ENCODE assay signal across 1 cellular context in the genomic region with DNA sequence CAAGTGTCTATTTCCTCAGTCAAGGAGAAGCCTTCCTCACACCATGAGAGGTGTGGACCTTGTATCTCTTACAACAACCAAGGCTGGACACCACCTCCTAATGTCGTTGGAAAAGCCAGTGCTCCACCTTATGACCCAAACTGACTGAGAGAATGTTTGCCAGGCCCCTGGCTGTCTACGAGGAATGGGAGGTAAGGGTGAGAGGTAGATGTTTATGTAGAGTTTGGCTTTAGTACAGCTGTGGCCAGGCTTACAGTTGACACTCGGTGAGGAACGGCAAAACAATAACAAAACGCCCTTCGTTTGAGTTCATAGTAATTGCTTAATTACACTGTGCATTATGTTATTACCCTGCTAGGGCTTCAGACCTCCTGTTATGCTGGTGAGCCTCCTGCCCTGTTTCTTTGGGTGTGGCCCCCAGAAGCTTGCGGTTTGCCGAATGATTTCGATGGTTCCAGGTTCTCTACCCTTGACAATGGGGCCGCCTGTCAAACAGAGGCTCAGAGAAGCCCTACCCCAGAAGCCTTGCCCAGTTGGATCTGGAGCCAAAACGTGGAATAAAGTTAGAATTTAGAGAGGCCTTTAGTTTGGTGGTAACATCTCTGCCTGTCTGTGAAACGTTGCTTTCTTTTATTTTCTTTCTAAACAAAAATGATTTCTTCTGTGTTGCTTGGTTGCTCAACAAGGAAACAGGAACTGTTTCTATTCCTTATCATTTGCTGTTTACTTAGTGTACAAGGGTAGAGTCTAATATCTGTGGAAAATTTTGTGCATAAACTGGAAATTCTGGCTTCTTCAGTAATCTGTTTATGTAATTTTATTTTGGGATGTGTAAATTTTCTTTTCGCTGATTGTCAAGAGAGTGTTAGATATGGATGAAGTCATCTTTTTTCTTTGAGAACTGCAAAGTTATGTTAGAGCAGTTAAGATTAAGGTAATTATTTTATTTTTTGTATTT.
TF ChIP-seq lines count a peak whose summit lies in the region.

No MANE protein-coding gene starts in this region.

TF ChIP-seq in HepG2, 621 proteins besides CTCF, POLR2A, EP300 and RAD21 (continued from another document and continues in another):
- TF ChIP-seq, protein P1, sequence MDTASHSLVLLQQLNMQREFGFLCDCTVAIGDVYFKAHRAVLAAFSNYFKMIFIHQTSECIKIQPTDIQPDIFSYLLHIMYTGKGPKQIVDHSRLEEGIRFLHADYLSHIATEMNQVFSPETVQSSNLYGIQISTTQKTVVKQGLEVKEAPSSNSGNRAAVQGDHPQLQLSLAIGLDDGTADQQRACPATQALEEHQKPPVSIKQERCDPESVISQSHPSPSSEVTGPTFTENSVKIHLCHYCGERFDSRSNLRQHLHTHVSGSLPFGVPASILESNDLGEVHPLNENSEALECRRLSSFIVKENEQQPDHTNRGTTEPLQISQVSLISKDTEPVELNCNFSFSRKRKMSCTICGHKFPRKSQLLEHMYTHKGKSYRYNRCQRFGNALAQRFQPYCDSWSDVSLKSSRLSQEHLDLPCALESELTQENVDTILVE (CRISPR knock-in tag; IDR thresholded peaks at IDR 0.05) = 0 out of 2 replicates have a peak, but pooled peaks have one; percentile 23
- TF ChIP-seq, protein P2, sequence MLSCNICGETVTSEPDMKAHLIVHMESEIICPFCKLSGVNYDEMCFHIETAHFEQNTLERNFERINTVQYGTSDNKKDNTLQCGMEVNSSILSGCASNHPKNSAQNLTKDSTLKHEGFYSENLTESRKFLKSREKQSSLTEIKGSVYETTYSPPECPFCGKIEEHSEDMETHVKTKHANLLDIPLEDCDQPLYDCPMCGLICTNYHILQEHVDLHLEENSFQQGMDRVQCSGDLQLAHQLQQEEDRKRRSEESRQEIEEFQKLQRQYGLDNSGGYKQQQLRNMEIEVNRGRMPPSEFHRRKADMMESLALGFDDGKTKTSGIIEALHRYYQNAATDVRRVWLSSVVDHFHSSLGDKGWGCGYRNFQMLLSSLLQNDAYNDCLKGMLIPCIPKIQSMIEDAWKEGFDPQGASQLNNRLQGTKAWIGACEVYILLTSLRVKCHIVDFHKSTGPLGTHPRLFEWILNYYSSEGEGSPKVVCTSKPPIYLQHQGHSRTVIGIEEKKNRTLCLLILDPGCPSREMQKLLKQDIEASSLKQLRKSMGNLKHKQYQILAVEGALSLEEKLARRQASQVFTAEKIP (CRISPR knock-in tag; IDR thresholded peaks at IDR 0.05; ENCODE audit: borderline replicate concordance) = no peak
- TF ChIP-seq, protein P3, sequence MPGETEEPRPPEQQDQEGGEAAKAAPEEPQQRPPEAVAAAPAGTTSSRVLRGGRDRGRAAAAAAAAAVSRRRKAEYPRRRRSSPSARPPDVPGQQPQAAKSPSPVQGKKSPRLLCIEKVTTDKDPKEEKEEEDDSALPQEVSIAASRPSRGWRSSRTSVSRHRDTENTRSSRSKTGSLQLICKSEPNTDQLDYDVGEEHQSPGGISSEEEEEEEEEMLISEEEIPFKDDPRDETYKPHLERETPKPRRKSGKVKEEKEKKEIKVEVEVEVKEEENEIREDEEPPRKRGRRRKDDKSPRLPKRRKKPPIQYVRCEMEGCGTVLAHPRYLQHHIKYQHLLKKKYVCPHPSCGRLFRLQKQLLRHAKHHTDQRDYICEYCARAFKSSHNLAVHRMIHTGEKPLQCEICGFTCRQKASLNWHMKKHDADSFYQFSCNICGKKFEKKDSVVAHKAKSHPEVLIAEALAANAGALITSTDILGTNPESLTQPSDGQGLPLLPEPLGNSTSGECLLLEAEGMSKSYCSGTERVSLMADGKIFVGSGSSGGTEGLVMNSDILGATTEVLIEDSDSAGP (CRISPR knock-in tag; IDR thresholded peaks at IDR 0.05; ENCODE audit: borderline replicate concordance) = peak; percentile 26; the same call in 1 of the 2 replicates
- TF ChIP-seq SAP130 (CRISPR knock-in tag; IDR thresholded peaks at IDR 0.05; ENCODE audit: low read depth) (peak; percentile 27; the same call in 1 of the 2 replicates), SOX13 (IDR thresholded peaks at IDR 0.05) (no peak), SOX13 (CRISPR knock-in tag; conservative IDR thresholded peaks at IDR 0.05 in 1 of 2, IDR thresholded peaks at IDR 0.05 in 1 of 2) (peak in 1 of 2 experiments; percentile 45; a peak in 1 of 4 replicates), ZNF713 (CRISPR knock-in tag; IDR thresholded peaks at IDR 0.05) (no peak), ZNF747 (CRISPR knock-in tag; IDR thresholded peaks at IDR 0.05; ENCODE audit: borderline replicate concordance) (no peak), ZNF792 (CRISPR knock-in tag; IDR thresholded peaks at IDR 0.05) (peak; percentile 64; the same call in 1 of the 2 replicates), EED (CRISPR knock-in tag; IDR thresholded peaks at IDR 0.05) (no peak), SIX1 (CRISPR knock-in tag; IDR thresholded peaks at IDR 0.05; ENCODE audit: borderline replicate concordance) (0 out of 2 replicates have a peak, but pooled peaks have one; percentile 15), ZNF329 (CRISPR knock-in tag; IDR thresholded peaks at IDR 0.05; ENCODE audit: low read depth) (no peak), ZNF577 (CRISPR knock-in tag; IDR thresholded peaks at IDR 0.05; ENCODE audit: borderline replicate concordance, low read depth) (no peak), GATAD2A (CRISPR knock-in tag; IDR thresholded peaks at IDR 0.05) (peak; percentile 75), PPARG (CRISPR knock-in tag; conservative IDR thresholded peaks at IDR 0.05) (0 out of 2 replicates have a peak, but pooled peaks have one; percentile 27), FOXP1 (IDR thresholded peaks at IDR 0.05) (no peak), FOXP1 (CRISPR knock-in tag; IDR thresholded peaks at IDR 0.05) (peak; percentile 83), HNRNPH1 (optimal IDR thresholded peaks at IDR 0.05; ENCODE audit: low read depth, low read length) (no peak), GLI4 (CRISPR knock-in tag; IDR thresholded peaks at IDR 0.05; ENCODE audit: borderline replicate concordance) (no peak), NR2F6 (IDR thresholded peaks at IDR 0.05) (no peak), NR2F6 (CRISPR knock-in tag; IDR thresholded peaks at IDR 0.05) (no peak), HOXD1 (CRISPR knock-in tag; IDR thresholded peaks at IDR 0.05) (no peak), ATF7 (IDR thresholded peaks at IDR 0.05) (0 out of 2 replicates have a peak, but pooled peaks have one; percentile 14), ATF7 (CRISPR knock-in tag; IDR thresholded peaks at IDR 0.05) (no peak), ISL2 (CRISPR knock-in tag; IDR thresholded peaks at IDR 0.05) (0 out of 2 replicates have a peak, but pooled peaks have one; percentile 30), NONO (IDR thresholded peaks at IDR 0.05) (no peak), NONO (CRISPR knock-in tag; conservative IDR thresholded peaks at IDR 0.05) (no peak), FOXA1 (IDR thresholded peaks at IDR 0.05) (no peak), FOXA1 (CRISPR knock-in tag; IDR thresholded peaks at IDR 0.05) (peak; percentile 79)
- TF ChIP-seq, protein P4, sequence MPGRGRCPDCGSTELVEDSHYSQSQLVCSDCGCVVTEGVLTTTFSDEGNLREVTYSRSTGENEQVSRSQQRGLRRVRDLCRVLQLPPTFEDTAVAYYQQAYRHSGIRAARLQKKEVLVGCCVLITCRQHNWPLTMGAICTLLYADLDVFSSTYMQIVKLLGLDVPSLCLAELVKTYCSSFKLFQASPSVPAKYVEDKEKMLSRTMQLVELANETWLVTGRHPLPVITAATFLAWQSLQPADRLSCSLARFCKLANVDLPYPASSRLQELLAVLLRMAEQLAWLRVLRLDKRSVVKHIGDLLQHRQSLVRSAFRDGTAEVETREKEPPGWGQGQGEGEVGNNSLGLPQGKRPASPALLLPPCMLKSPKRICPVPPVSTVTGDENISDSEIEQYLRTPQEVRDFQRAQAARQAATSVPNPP (CRISPR knock-in tag; IDR thresholded peaks at IDR 0.05) = no peak
- TF ChIP-seq, protein P5, sequence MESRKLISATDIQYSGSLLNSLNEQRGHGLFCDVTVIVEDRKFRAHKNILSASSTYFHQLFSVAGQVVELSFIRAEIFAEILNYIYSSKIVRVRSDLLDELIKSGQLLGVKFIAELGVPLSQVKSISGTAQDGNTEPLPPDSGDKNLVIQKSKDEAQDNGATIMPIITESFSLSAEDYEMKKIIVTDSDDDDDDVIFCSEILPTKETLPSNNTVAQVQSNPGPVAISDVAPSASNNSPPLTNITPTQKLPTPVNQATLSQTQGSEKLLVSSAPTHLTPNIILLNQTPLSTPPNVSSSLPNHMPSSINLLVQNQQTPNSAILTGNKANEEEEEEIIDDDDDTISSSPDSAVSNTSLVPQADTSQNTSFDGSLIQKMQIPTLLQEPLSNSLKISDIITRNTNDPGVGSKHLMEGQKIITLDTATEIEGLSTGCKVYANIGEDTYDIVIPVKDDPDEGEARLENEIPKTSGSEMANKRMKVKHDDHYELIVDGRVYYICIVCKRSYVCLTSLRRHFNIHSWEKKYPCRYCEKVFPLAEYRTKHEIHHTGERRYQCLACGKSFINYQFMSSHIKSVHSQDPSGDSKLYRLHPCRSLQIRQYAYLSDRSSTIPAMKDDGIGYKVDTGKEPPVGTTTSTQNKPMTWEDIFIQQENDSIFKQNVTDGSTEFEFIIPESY (CRISPR knock-in tag; IDR thresholded peaks at IDR 0.05) = 0 out of 2 replicates have a peak, but pooled peaks have one; percentile 20
- TF ChIP-seq, protein P6, sequence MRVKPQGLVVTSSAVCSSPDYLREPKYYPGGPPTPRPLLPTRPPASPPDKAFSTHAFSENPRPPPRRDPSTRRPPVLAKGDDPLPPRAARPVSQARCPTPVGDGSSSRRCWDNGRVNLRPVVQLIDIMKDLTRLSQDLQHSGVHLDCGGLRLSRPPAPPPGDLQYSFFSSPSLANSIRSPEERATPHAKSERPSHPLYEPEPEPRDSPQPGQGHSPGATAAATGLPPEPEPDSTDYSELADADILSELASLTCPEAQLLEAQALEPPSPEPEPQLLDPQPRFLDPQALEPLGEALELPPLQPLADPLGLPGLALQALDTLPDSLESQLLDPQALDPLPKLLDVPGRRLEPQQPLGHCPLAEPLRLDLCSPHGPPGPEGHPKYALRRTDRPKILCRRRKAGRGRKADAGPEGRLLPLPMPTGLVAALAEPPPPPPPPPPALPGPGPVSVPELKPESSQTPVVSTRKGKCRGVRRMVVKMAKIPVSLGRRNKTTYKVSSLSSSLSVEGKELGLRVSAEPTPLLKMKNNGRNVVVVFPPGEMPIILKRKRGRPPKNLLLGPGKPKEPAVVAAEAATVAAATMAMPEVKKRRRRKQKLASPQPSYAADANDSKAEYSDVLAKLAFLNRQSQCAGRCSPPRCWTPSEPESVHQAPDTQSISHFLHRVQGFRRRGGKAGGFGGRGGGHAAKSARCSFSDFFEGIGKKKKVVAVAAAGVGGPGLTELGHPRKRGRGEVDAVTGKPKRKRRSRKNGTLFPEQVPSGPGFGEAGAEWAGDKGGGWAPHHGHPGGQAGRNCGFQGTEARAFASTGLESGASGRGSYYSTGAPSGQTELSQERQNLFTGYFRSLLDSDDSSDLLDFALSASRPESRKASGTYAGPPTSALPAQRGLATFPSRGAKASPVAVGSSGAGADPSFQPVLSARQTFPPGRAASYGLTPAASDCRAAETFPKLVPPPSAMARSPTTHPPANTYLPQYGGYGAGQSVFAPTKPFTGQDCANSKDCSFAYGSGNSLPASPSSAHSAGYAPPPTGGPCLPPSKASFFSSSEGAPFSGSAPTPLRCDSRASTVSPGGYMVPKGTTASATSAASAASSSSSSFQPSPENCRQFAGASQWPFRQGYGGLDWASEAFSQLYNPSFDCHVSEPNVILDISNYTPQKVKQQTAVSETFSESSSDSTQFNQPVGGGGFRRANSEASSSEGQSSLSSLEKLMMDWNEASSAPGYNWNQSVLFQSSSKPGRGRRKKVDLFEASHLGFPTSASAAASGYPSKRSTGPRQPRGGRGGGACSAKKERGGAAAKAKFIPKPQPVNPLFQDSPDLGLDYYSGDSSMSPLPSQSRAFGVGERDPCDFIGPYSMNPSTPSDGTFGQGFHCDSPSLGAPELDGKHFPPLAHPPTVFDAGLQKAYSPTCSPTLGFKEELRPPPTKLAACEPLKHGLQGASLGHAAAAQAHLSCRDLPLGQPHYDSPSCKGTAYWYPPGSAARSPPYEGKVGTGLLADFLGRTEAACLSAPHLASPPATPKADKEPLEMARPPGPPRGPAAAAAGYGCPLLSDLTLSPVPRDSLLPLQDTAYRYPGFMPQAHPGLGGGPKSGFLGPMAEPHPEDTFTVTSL (CRISPR knock-in tag; IDR thresholded peaks at IDR 0.05; ENCODE audit: borderline replicate concordance) = peak; percentile 68; the same call in 1 of the 2 replicates
- TF ChIP-seq, protein P7, sequence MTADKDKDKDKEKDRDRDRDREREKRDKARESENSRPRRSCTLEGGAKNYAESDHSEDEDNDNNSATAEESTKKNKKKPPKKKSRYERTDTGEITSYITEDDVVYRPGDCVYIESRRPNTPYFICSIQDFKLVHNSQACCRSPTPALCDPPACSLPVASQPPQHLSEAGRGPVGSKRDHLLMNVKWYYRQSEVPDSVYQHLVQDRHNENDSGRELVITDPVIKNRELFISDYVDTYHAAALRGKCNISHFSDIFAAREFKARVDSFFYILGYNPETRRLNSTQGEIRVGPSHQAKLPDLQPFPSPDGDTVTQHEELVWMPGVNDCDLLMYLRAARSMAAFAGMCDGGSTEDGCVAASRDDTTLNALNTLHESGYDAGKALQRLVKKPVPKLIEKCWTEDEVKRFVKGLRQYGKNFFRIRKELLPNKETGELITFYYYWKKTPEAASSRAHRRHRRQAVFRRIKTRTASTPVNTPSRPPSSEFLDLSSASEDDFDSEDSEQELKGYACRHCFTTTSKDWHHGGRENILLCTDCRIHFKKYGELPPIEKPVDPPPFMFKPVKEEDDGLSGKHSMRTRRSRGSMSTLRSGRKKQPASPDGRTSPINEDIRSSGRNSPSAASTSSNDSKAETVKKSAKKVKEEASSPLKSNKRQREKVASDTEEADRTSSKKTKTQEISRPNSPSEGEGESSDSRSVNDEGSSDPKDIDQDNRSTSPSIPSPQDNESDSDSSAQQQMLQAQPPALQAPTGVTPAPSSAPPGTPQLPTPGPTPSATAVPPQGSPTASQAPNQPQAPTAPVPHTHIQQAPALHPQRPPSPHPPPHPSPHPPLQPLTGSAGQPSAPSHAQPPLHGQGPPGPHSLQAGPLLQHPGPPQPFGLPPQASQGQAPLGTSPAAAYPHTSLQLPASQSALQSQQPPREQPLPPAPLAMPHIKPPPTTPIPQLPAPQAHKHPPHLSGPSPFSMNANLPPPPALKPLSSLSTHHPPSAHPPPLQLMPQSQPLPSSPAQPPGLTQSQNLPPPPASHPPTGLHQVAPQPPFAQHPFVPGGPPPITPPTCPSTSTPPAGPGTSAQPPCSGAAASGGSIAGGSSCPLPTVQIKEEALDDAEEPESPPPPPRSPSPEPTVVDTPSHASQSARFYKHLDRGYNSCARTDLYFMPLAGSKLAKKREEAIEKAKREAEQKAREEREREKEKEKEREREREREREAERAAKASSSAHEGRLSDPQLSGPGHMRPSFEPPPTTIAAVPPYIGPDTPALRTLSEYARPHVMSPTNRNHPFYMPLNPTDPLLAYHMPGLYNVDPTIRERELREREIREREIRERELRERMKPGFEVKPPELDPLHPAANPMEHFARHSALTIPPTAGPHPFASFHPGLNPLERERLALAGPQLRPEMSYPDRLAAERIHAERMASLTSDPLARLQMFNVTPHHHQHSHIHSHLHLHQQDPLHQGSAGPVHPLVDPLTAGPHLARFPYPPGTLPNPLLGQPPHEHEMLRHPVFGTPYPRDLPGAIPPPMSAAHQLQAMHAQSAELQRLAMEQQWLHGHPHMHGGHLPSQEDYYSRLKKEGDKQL (CRISPR knock-in tag; IDR thresholded peaks at IDR 0.05; ENCODE audit: low read depth) = no peak
